ENCODE assay signal across 12 cellular contexts in genomic region chr11:113147249-113147648, GRCh38.
DNase-seq lines count a peak whose midpoint lies in the region; ATAC-seq and TF ChIP-seq lines count a peak whose summit lies in the region.
"Had no signal": no experiment of that assay in that cellular context is flagged by ENCODE, and none has a peak within 500 bp of the region (broad histone marks: within the 10 kb centered on the region; RNA-seq: fewer than 3 reads in every experiment).

No MANE protein-coding gene starts in this region.

- H3K27me3 ChIP-seq in cardiac muscle cell, result no peaks in the 10 kb centered on the region
- no peaks in the 10 kb centered on the region for H3K27me3 ChIP-seq in neuronal stem cell (ENCODE audit: control insufficient read depth in 3 of 3, insufficient read depth in 3 of 3, low read depth in 1 of 3, low read length in 3 of 3)
- H3K27me3 ChIP-seq in PC-9 (ENCODE audit: insufficient read depth, low read depth), result peaks cover 5% of the 10 kb centered on the region; the same call in 1 of the 2 replicates

- H3K4me2 ChIP-seq in neuronal stem cell (ENCODE audit: insufficient read depth, low read length, poor library complexity, severe bottlenecking), result no peak overlapping the region
- no peak overlapping the region for H3K4me2 ChIP-seq in PC-9

- H2AK5ac ChIP-seq in neuronal stem cell (ENCODE audit: low read depth, low read length), result no peak overlapping the region

- H4K20me1 ChIP-seq in PC-9 (ENCODE audit: insufficient read depth), result no peaks in the 10 kb centered on the region; the same call in 1 of the 2 replicates

- H3K14ac ChIP-seq in neuronal stem cell (ENCODE audit: low read length), result no peak overlapping the region

- H3K9me3 ChIP-seq in cardiac muscle cell (ENCODE audit: low read depth) (no peaks in the 10 kb centered on the region), neuronal stem cell (replicated peaks in 1 of 2; ENCODE audit: control insufficient read depth in 2 of 2, insufficient read depth in 1 of 2, low read depth in 1 of 2, low read length in 2 of 2) (no peaks in the 10 kb centered on the region), PC-9 (ENCODE audit: insufficient read depth, low read depth) (no peaks in the 10 kb centered on the region)

- POLR2A ChIA-PET in PC-9 (lab: Charles Lee; ENCODE audit: unreplicated experiment), result no interaction called here

- peak overlapping the region; percentile 17 for H2AFZ ChIP-seq in neuronal stem cell (ENCODE audit: low read length)
- H2AFZ ChIP-seq in PC-9, result no peak overlapping the region

- H4K8ac ChIP-seq in neuronal stem cell (ENCODE audit: low read depth, low read length), result no peak overlapping the region

- no peak overlapping the region for H4K91ac ChIP-seq in neuronal stem cell (ENCODE audit: low read depth, low read length, poor library complexity)

- WGBS in neuronal stem cell (ENCODE audit: extremely low coverage in 2 of 2, insufficient read length in 2 of 2, insufficient replicate concordance in 1 of 2), 2 donors, result no CpG with 5 or more reads among the region's 8 CpGs

- no peak overlapping the region for H3K4ac ChIP-seq in neuronal stem cell (ENCODE audit: low read length)

- H3K18ac ChIP-seq in neuronal stem cell (ENCODE audit: low read length), result no peak overlapping the region

- H2BK5ac ChIP-seq in neuronal stem cell (ENCODE audit: low read length), result no peak overlapping the region

- no peak overlapping the region for H2BK15ac ChIP-seq in neuronal stem cell (ENCODE audit: low read length)

- H3K36me3 ChIP-seq in cardiac muscle cell (no peaks in the 10 kb centered on the region), neuronal stem cell (replicated peaks in 1 of 2; ENCODE audit: control insufficient read depth in 2 of 2, insufficient read depth in 2 of 2, low read length in 2 of 2) (no peaks in the 10 kb centered on the region), PC-9 (ENCODE audit: low read depth) (no peaks in the 10 kb centered on the region)

- peak overlapping the region; percentile 55 for H3K27ac ChIP-seq in cardiac muscle cell
- peak overlapping the region; percentile 72 for H3K27ac ChIP-seq in neuronal stem cell (replicated peaks; ENCODE audit: low read length)
- H3K27ac ChIP-seq in PC-9, result no peak overlapping the region

- TF ChIP-seq CTCF in cardiac muscle cell (IDR thresholded peaks at IDR 0.05; ENCODE audit: low read depth, low read length), result no peak
- TF ChIP-seq CTCF in PC-9 (conservative IDR thresholded peaks at IDR 0.05), result no peak

- DNase-seq in NCI-H1092 treated with DMSO at 0.1 percent for 48 hours (lab: John Stamatoyannopoulos, UW) (peak; percentile 54), NCI-H748 treated with DMSO at 0.1 percent for 48 hours (lab: John Stamatoyannopoulos, UW) (peak; percentile 79), cardiac muscle cell (ENCODE audit: low read depth in 1 of 2, low spot score in 1 of 2) (peak; percentile 28 to 30), neuronal stem cell (ENCODE audit: low spot score) (peak; percentile 11), PC-9 (no peak)
- DNase-seq: activated naive CD4-positive, alpha-beta T cell treated with Interleukin-2 at 50 U/mL for 16 hours; PC-3; stimulated activated CD4-positive, alpha-beta T cell treated with anti-CD3 and anti-CD28 coated beads, Interleukin-4, amount 100 ng/mL, for 4 hours; stimulated activated naive CD8-positive, alpha-beta T cell treated with anti-CD3 and anti-CD28 coated beads, Interleukin-15, amount 100 ng/mL, for 72 hours had no signal

- CTCF ChIA-PET in PC-9 (lab: Charles Lee), result no interaction called here

- no TSS peak for BruUV-seq in PC-9 (replicated peaks; lab: Mats Ljungman, UMichigan)

- H3K4me3 ChIP-seq in cardiac muscle cell, result no peak overlapping the region
- no peak overlapping the region for H3K4me3 ChIP-seq in neuronal stem cell (ENCODE audit: low read length in 2 of 2)
- no peak overlapping the region for H3K4me3 ChIP-seq in PC-9

- H3K23ac ChIP-seq in neuronal stem cell (ENCODE audit: low read depth, low read length, poor library complexity), result no peak overlapping the region

- intact Hi-C loops in PC-9 (cut with micrococcal nuclease; ENCODE audit: unreplicated experiment), result no loop called here

- H3K79me2 ChIP-seq in PC-9 (ENCODE audit: low read depth), result no peaks in the 10 kb centered on the region

- no peak overlapping the region for H2BK12ac ChIP-seq in neuronal stem cell (ENCODE audit: low read length)

- ATAC-seq in GM21390 (IDR thresholded peaks at IDR 0.05; ENCODE audit: unreplicated experiment), result no peak
- ATAC-seq in HG03439 (IDR thresholded peaks at IDR 0.05; ENCODE audit: unreplicated experiment), result no peak
- no peak for ATAC-seq in GM18511 (IDR thresholded peaks at IDR 0.05; ENCODE audit: unreplicated experiment)
- ATAC-seq: PC-3; stimulated activated naive CD8-positive, alpha-beta T cell treated with anti-CD3 and anti-CD28 coated beads, Interleukin-15, amount 100 ng/mL, for 72 hours had no signal

- H2BK120ac ChIP-seq in neuronal stem cell (ENCODE audit: low read depth, low read length), result no peak overlapping the region

- no peaks in the 10 kb centered on the region for H3K79me1 ChIP-seq in neuronal stem cell (ENCODE audit: low read depth, low read length)

- H3K4me1 ChIP-seq in cardiac muscle cell (ENCODE audit: low read depth) (peaks cover 6% of the 10 kb centered on the region), neuronal stem cell (ENCODE audit: control insufficient read depth in 2 of 2, insufficient read depth in 1 of 2, low read depth in 1 of 2, low read length in 2 of 2) (peaks cover 0 to 11% of the 10 kb centered on the region in 2 donors), PC-9 (replicated peaks; ENCODE audit: insufficient read depth) (no peaks in the 10 kb centered on the region)

- no peak overlapping the region for H3K9ac ChIP-seq in neuronal stem cell (ENCODE audit: low read depth, low read length, poor library complexity)

- H3K9me2 ChIP-seq in PC-9 (ENCODE audit: insufficient read depth), result 0 out of 2 replicates have a peak, but pooled peaks cover 4% of the 10 kb centered on the region

- no peaks in the 10 kb centered on the region for H3F3A ChIP-seq in PC-9 (ENCODE audit: insufficient read depth, low read depth)

Comparison
In these comparisons a context has a peak if more than half of its experiments do, and no peak if none do; other contexts are left out.
1. DNase-seq: peak in NCI-H1092 treated with DMSO at 0.1 percent for 48 hours (single experiment), NCI-H748 treated with DMSO at 0.1 percent for 48 hours (single experiment), cardiac muscle cell (2 of 2) and neuronal stem cell (single experiment); none in PC-9 (0 of 2).